28 cellular contexts compared by ENCODE assay signal in the genomic region with DNA sequence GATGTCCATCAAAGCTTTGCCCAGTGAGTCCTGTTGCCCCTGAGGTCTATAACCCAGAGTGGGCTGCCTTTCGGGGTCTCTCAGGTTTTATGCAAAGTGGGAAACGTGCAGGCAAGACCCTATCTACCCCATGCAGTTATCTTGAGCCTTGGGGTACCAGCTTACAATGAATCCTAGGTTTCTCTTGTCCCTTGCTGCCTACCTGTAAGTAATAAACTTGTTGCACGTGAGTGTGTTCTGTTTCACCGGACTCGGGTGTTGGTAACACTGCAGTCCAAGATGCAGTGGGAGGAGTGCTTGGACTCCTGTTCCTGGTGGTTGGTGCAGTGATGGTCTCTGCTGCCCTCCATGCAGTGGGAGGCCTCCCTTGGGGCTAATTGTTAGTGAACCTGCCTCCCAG.
"Had no signal": no experiment of that assay in that cellular context is flagged by ENCODE, and none has a peak within 500 bp of the region (broad histone marks: within the 10 kb centered on the region; RNA-seq: fewer than 3 reads in every experiment).

No MANE protein-coding gene starts in this region.

- H3K27ac Mint-ChIP-seq: activated CD4-positive, alpha-beta memory T cell treated with anti-CD3 and anti-CD28 coated beads for 36 hours; activated CD4-positive, alpha-beta T cell treated with anti-CD3 and anti-CD28 coated beads for 36 hours; activated CD4-positive, alpha-beta T cell treated with anti-CD3 and anti-CD28 coated beads, Interleukin-2, amount 10 ng/mL, durations not matched to agents 24 days and 14 days; activated naive CD4-positive, alpha-beta T cell treated with anti-CD3 and anti-CD28 coated beads for 36 hours; activated naive CD4-positive, alpha-beta T cell treated with anti-CD3 and anti-CD28 coated beads, Interleukin-2, amount 50 U/mL, for 24 hours; activated naive CD8-positive, alpha-beta T cell treated with anti-CD3 and anti-CD28 coated beads for 36 hours; activated naive CD8-positive, alpha-beta T cell treated with anti-CD3 and anti-CD28 coated beads, Interleukin-2, amount 50 U/mL, for 24 hours; activated T-cell treated with anti-CD3 and anti-CD28 coated beads, Interleukin-2, amount 50 U/mL, for 24 hours; activated T-cell treated with anti-CD3 and anti-CD28 coated beads, Interleukin-2, amount 50 U/mL, for 72 hours; effector memory CD8-positive, alpha-beta T cell had no signal

- H3K4me1 ChIP-seq: adrenal gland had no signal

- H3K27me3 ChIP-seq: body of pancreas, gastroesophageal sphincter had no signal

- H3K4me3 Mint-ChIP-seq: activated CD4-positive, alpha-beta memory T cell treated with anti-CD3 and anti-CD28 coated beads for 36 hours; activated CD4-positive, alpha-beta T cell treated with anti-CD3 and anti-CD28 coated beads for 36 hours; activated CD4-positive, alpha-beta T cell treated with anti-CD3 and anti-CD28 coated beads, Interleukin-2, amount 10 ng/mL, durations not matched to agents 24 days and 14 days; activated naive CD4-positive, alpha-beta T cell treated with anti-CD3 and anti-CD28 coated beads for 36 hours; activated naive CD4-positive, alpha-beta T cell treated with anti-CD3 and anti-CD28 coated beads, Interleukin-2, amount 50 U/mL, for 24 hours; activated naive CD8-positive, alpha-beta T cell treated with anti-CD3 and anti-CD28 coated beads for 36 hours; activated naive CD8-positive, alpha-beta T cell treated with anti-CD3 and anti-CD28 coated beads, Interleukin-2, amount 50 U/mL, for 24 hours; activated T-cell treated with anti-CD3 and anti-CD28 coated beads, Interleukin-2, amount 50 U/mL, for 24 hours; activated T-cell treated with anti-CD3 and anti-CD28 coated beads, Interleukin-2, amount 50 U/mL, for 72 hours; effector memory CD8-positive, alpha-beta T cell had no signal

- H3K9me3 Mint-ChIP-seq: activated CD4-positive, alpha-beta memory T cell treated with anti-CD3 and anti-CD28 coated beads for 36 hours; activated CD4-positive, alpha-beta T cell treated with anti-CD3 and anti-CD28 coated beads, Interleukin-2, amount 10 ng/mL, durations not matched to agents 24 days and 14 days; activated naive CD4-positive, alpha-beta T cell treated with anti-CD3 and anti-CD28 coated beads for 36 hours; activated naive CD4-positive, alpha-beta T cell treated with anti-CD3 and anti-CD28 coated beads, Interleukin-2, amount 50 U/mL, for 24 hours; activated naive CD8-positive, alpha-beta T cell treated with anti-CD3 and anti-CD28 coated beads for 36 hours; activated naive CD8-positive, alpha-beta T cell treated with anti-CD3 and anti-CD28 coated beads, Interleukin-2, amount 50 U/mL, for 24 hours; activated T-cell treated with anti-CD3 and anti-CD28 coated beads, Interleukin-2, amount 50 U/mL, for 24 hours; activated T-cell treated with anti-CD3 and anti-CD28 coated beads, Interleukin-2, amount 50 U/mL, for 72 hours; effector memory CD8-positive, alpha-beta T cell had no signal

- H3K27me3 Mint-ChIP-seq: activated naive CD8-positive, alpha-beta T cell treated with anti-CD3 and anti-CD28 coated beads, Interleukin-2, amount 50 U/mL, for 24 hours had no signal

- H3K27ac ChIP-seq: adrenal gland, body of pancreas, esophagus squamous epithelium, gastroesophageal sphincter had no signal

- DNase-seq: activated CD4-positive, alpha-beta memory T cell treated with anti-CD3 and anti-CD28 coated beads for 36 hours; activated CD4-positive, alpha-beta T cell treated with anti-CD3 and anti-CD28 coated beads for 36 hours; activated CD4-positive, alpha-beta T cell treated with anti-CD3 and anti-CD28 coated beads, Interleukin-2, amount 10 ng/mL, durations not matched to agents 24 days and 14 days; activated CD4-positive, CD25-positive, alpha-beta regulatory T cell; activated CD4-positive, CD25-positive, alpha-beta regulatory T cell treated with anti-CD3 and anti-CD28 coated beads, Interleukin-2, amount 50 U/mL, for 72 hours; activated CD8-positive, alpha-beta memory T cell treated with anti-CD3 and anti-CD28 coated beads for 24 hours; activated CD8-positive, alpha-beta memory T cell treated with anti-CD3 and anti-CD28 coated beads, Interleukin-2, amount 50 U/mL, for 48 hours; activated naive CD4-positive, alpha-beta T cell treated with anti-CD3 and anti-CD28 coated beads for 36 hours; activated naive CD8-positive, alpha-beta T cell treated with anti-CD3 and anti-CD28 coated beads for 36 hours; activated naive CD8-positive, alpha-beta T cell treated with anti-CD3 and anti-CD28 coated beads, Interleukin-2, amount 50 U/mL, for 24 hours; activated T-cell treated with anti-CD3 and anti-CD28 coated beads for 4 hours; activated T-cell treated with anti-CD3 and anti-CD28 coated beads, Interleukin-2, amount 50 U/mL, for 24 hours; activated T-cell treated with anti-CD3 and anti-CD28 coated beads, Interleukin-2, amount 50 U/mL, for 72 hours; adrenal gland; amygdala; aorta; body of pancreas; caudate nucleus; cortex of kidney; dermis blood vessel endothelial cell; effector CD4-positive, alpha-beta T cell; effector memory CD8-positive, alpha-beta T cell; erythroblast; esophagus squamous epithelium; foreskin melanocyte; T-helper 2 cell had no signal

- H3K36me3 ChIP-seq: adrenal gland, esophagus squamous epithelium, gastroesophageal sphincter had no signal

- H3K36me3 Mint-ChIP-seq: activated CD4-positive, alpha-beta memory T cell treated with anti-CD3 and anti-CD28 coated beads for 36 hours; activated naive CD4-positive, alpha-beta T cell treated with anti-CD3 and anti-CD28 coated beads, Interleukin-2, amount 50 U/mL, for 24 hours; activated naive CD8-positive, alpha-beta T cell treated with anti-CD3 and anti-CD28 coated beads for 36 hours had no signal

- H3K4me1 Mint-ChIP-seq: activated CD4-positive, alpha-beta T cell treated with anti-CD3 and anti-CD28 coated beads for 36 hours; activated CD4-positive, alpha-beta T cell treated with anti-CD3 and anti-CD28 coated beads, Interleukin-2, amount 10 ng/mL, durations not matched to agents 24 days and 14 days; activated naive CD4-positive, alpha-beta T cell treated with anti-CD3 and anti-CD28 coated beads, Interleukin-2, amount 50 U/mL, for 24 hours; activated naive CD8-positive, alpha-beta T cell treated with anti-CD3 and anti-CD28 coated beads for 36 hours; activated naive CD8-positive, alpha-beta T cell treated with anti-CD3 and anti-CD28 coated beads, Interleukin-2, amount 50 U/mL, for 24 hours had no signal

- H3K4me3 ChIP-seq: adrenal gland, body of pancreas, esophagus squamous epithelium, gastroesophageal sphincter had no signal

- H3K9me3 ChIP-seq: adrenal gland, body of pancreas, esophagus squamous epithelium, gastroesophageal sphincter had no signal
